23 cellular contexts compared by ENCODE assay signal in genomic region chr17:42467889-42468288, GRCh38. TPM values are rescaled to one million over a fixed set of nuclear protein-coding genes. Genes with fewer than 3 reads are reported as not detected.
"Had no signal": no experiment of that assay in that cellular context is flagged by ENCODE, and none has a peak within 500 bp of the region (broad histone marks: within the 10 kb centered on the region; RNA-seq: fewer than 3 reads in every experiment).

No MANE protein-coding gene starts in this region.

- H3K4me1 ChIP-seq: right atrium auricular region, testis, tibial artery, vagina had no signal

- H3K4me1 Mint-ChIP-seq: nephron progenitor cell; stimulated activated effector memory CD8-positive, alpha-beta T cell treated with anti-CD3 and anti-CD28 coated beads, Interleukin-12 subunit alpha, Interleukin-12 subunit beta, amount 100 ng/mL, for 72 hours had no signal

- H3K27me3 Mint-ChIP-seq: naive thymus-derived CD8-positive, alpha-beta T cell had no signal

- H3K36me3 ChIP-seq: ovary had no signal

- H3K9me3 Mint-ChIP-seq: naive thymus-derived CD8-positive, alpha-beta T cell; nephron progenitor cell; stimulated activated effector memory CD8-positive, alpha-beta T cell treated with anti-CD3 and anti-CD28 coated beads, Interleukin-12 subunit alpha, Interleukin-12 subunit beta, amount 100 ng/mL, for 72 hours had no signal

- H3K27ac Mint-ChIP-seq: naive thymus-derived CD8-positive, alpha-beta T cell; nephron progenitor cell; stimulated activated effector memory CD8-positive, alpha-beta T cell treated with anti-CD3 and anti-CD28 coated beads, Interleukin-12 subunit alpha, Interleukin-12 subunit beta, amount 100 ng/mL, for 72 hours had no signal

- H3K27me3 ChIP-seq: dorsolateral prefrontal cortex, gastrocnemius medialis, ovary, right atrium auricular region, sigmoid colon, testis, tibial artery, vagina had no signal

- H3K4me3 Mint-ChIP-seq: naive thymus-derived CD8-positive, alpha-beta T cell; nephron progenitor cell; stimulated activated effector memory CD8-positive, alpha-beta T cell treated with anti-CD3 and anti-CD28 coated beads, Interleukin-12 subunit alpha, Interleukin-12 subunit beta, amount 100 ng/mL, for 72 hours had no signal

- DNase-seq: dorsolateral prefrontal cortex; effector CD4-positive, alpha-beta T cell; foreskin fibroblast; gastrocnemius medialis; head of caudate nucleus; kidney; mammary epithelial cell; mesendoderm; naive thymus-derived CD8-positive, alpha-beta T cell; nephron progenitor cell; nucleus accumbens; ovary; sigmoid colon; stimulated activated CD4-positive, alpha-beta T cell treated with anti-CD3 and anti-CD28 coated beads, Interleukin-2, amount 100 ng/mL, for 24 hours; stimulated activated CD4-positive, alpha-beta T cell treated with anti-CD3 and anti-CD28 coated beads, Interleukin-4, amount 100 ng/mL, for 24 hours; stimulated activated naive CD4-positive, alpha-beta T cell treated with Interleukin-2 at 50 U/mL for 16 hours; substantia nigra; testis; tibial artery had no signal

- H3K27ac ChIP-seq: dorsolateral prefrontal cortex, ovary, right atrium auricular region, sigmoid colon, testis, tibial artery, vagina had no signal

- ATAC-seq: gastrocnemius medialis; left lobe of liver; naive thymus-derived CD8-positive, alpha-beta T cell; stimulated activated effector memory CD8-positive, alpha-beta T cell treated with anti-CD3 and anti-CD28 coated beads, Interleukin-12 subunit alpha, Interleukin-12 subunit beta, amount 100 ng/mL, for 72 hours had no signal

- H3K9me3 ChIP-seq: gastrocnemius medialis, ovary, right atrium auricular region, sigmoid colon, testis, tibial artery, vagina had no signal

- H3K4me3 ChIP-seq: dorsolateral prefrontal cortex, gastrocnemius medialis, ovary, right atrium auricular region, sigmoid colon, testis, tibial artery, vagina had no signal

RNA-seq across cellular contexts. Expression of gene CAVIN1, which starts 44.8 kb away (rescaled TPM):
- total RNA-seq: naive thymus-derived CD8-positive, alpha-beta T cell had no signal
